Comparison of ENCODE assay signal across 1 cellular context in the genomic region with DNA sequence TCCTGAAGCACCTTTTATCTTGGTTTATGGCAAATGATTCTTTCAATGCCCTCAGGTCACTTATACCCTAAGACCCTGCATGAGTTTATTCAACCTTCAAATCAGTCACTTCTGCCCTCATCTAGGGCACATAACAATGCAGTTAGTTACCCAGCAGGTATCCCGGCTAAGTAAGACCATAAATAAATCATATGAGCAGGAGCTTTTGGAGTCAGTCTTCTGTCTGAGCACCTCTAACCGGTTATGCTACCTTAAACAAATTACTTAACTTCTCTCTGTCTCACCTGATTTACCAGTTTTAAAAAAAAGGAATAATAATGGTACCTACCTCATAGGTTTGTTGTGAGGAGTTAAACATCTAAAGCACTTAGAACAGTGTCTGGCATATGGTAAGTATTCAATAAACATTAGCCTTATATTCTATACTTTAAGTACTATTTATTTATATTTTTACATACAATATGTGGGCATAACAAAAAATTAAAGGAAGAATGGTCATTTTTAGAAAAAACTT. TPM values are rescaled to one million over a fixed set of nuclear protein-coding genes. Genes with fewer than 3 reads are reported as not detected.
"Had no signal": no experiment of that assay in that cellular context is flagged by ENCODE, and none has a peak within 500 bp of the region (broad histone marks: within the 10 kb centered on the region; RNA-seq: fewer than 3 reads in every experiment).

No MANE protein-coding gene starts in this region.

RNA-seq across cellular contexts. Expression of gene FAM72B, which starts 16.9 kb away (rescaled TPM):
- total RNA-seq: gastrocnemius medialis had no signal
